In the genomic region with DNA sequence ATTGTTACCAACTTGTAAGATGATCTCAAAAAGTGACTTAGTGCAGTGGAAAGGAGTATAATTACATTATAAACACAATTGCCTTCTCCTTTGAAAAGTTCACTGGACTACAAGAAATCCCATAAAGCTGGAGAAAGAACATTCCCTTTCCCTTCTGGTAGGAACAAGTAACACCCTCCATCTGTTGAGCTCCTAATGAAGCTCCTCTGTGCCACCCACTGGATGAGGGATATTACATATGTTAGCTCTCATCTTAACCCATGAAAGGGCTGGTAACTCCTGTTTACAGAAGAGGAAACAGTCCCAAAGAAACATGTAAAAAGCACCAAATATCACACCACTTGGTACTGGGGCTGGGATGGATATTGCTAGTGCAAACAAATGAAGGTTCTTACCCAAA, we compare ENCODE assay signal across 1 cellular context.
TF ChIP-seq lines count a peak whose summit lies in the region.

No MANE protein-coding gene starts in this region.

TF ChIP-seq in GM12878, 131 proteins besides CTCF, POLR2A, EP300 and RAD21:
- TF ChIP-seq FOXM1 (IDR thresholded peaks at IDR 0.05; ENCODE audit: low read depth, low read length) (peak; percentile 27; the same call in 1 of the 2 replicates), BCL3 (IDR thresholded peaks at IDR 0.05; ENCODE audit: borderline replicate concordance, insufficient read depth, low read depth, low read length, poor library complexity, severe bottlenecking) (peak; percentile 8), TCF7 (IDR thresholded peaks at IDR 0.05; ENCODE audit: borderline replicate concordance) (0 out of 2 replicates have a peak, but pooled peaks have one; percentile 15)
- TF ChIP-seq, protein P1, sequence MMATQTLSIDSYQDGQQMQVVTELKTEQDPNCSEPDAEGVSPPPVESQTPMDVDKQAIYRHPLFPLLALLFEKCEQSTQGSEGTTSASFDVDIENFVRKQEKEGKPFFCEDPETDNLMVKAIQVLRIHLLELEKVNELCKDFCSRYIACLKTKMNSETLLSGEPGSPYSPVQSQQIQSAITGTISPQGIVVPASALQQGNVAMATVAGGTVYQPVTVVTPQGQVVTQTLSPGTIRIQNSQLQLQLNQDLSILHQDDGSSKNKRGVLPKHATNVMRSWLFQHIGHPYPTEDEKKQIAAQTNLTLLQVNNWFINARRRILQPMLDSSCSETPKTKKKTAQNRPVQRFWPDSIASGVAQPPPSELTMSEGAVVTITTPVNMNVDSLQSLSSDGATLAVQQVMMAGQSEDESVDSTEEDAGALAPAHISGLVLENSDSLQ (IDR thresholded peaks at IDR 0.05): no peak
